ENCODE assay signal across 9 cellular contexts in the genomic region with DNA sequence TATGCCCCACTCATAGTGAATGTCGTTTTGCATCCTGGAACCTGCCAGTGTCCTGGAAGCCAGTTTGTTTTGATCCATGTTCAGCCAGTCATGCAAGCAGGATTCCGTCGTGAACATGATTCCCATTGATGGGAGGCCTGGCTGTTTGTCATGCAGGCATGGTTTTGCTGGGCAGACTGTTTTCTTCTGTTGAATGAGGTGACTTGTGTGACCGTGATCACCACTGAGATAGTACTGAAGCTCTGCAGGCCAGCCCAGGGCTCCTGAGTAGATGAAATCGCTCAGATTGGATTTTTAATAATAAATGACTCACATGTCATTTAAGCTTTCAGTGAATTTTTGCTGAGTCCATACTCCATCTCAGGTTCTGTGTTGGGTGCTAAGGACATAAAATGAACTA.
"Had no signal": no experiment of that assay in that cellular context is flagged by ENCODE, and none has a peak within 500 bp of the region (broad histone marks: within the 10 kb centered on the region; RNA-seq: fewer than 3 reads in every experiment).

No MANE protein-coding gene starts in this region.

- H2AFZ ChIP-seq: GM23248 had no signal

- H3K9ac ChIP-seq: GM23248 had no signal

- H3K27ac ChIP-seq: GM23248, HL-60 had no signal

- DNase-seq: GM23248, GOT3, H7, HFFc6, KBM-7 had no signal

- ATAC-seq: HCT116, HepG2 had no signal

- H3K4me3 ChIP-seq: GM23248, HAP-1 had no signal

- H3K36me3 ChIP-seq: HAP-1 had no signal

- H3K4me1 ChIP-seq: HAP-1 had no signal
